Comparison of ENCODE assay signal across 8 cellular contexts in genomic region chr1:84253891-84254290, GRCh38. TPM values are rescaled to one million over a fixed set of nuclear protein-coding genes. Genes with fewer than 3 reads are reported as not detected.
DNase-seq lines count a peak whose midpoint lies in the region; ATAC-seq and TF ChIP-seq lines count a peak whose summit lies in the region.

No MANE protein-coding gene starts in this region.

- TF ChIP-seq POLR2A in prostate gland (IDR thresholded peaks at IDR 0.05), result no peak
- no peak for TF ChIP-seq POLR2A in GM18505 (IDR thresholded peaks at IDR 0.05; ENCODE audit: borderline replicate concordance, extremely low read depth, insufficient read depth, insufficient read length)

- in situ Hi-C loops in KBM-7 (cut with MboI; ENCODE audit: low pct_unique_long_range_greater_than_20kb, low sequenced_read_pairs), result loop anchor here (25.0 kb wide), 1 partner anchor 92 kb away; no protein-coding TSS in a partner anchor

- ATAC-seq in RWPE2 (ENCODE audit: low read depth) (peak; percentile 99), HG03571 (IDR thresholded peaks at IDR 0.05; ENCODE audit: unreplicated experiment) (no peak), GM18502 (IDR thresholded peaks at IDR 0.05; ENCODE audit: poor library complexity, unreplicated experiment) (no peak), GM18505 (IDR thresholded peaks at IDR 0.05; ENCODE audit: unreplicated experiment) (no peak)

- no peaks in the 10 kb centered on the region for H3K27me3 ChIP-seq in RWPE2 (ENCODE audit: insufficient read depth, poor library complexity, severe bottlenecking)
- H3K27me3 ChIP-seq in prostate gland (replicated peaks; ENCODE audit: insufficient read depth), result no peaks in the 10 kb centered on the region

- H3K4me1 ChIP-seq in RWPE2 (ENCODE audit: insufficient read depth, poor library complexity, severe bottlenecking), result peaks cover 12% of the 10 kb centered on the region
- peaks cover 3% of the 10 kb centered on the region for H3K4me1 ChIP-seq in prostate gland (replicated peaks)

- H3K9me3 ChIP-seq in RWPE2 (ENCODE audit: severe bottlenecking), result no peaks in the 10 kb centered on the region
- no peaks in the 10 kb centered on the region for H3K9me3 ChIP-seq in prostate gland

- intact Hi-C loops in prostate gland (cut with DNase I), result no loop called here

- 16% methylated on average over 4 of the region's 4 CpGs for WGBS in prostate gland

- H3K27ac ChIP-seq in RWPE2 (ENCODE audit: poor library complexity, severe bottlenecking) (peak overlapping the region; percentile 65), prostate gland (no peak overlapping the region)

- H3K36me3 ChIP-seq in RWPE2 (ENCODE audit: low read depth), result no peaks in the 10 kb centered on the region
- H3K36me3 ChIP-seq in prostate gland, result no peaks in the 10 kb centered on the region

- peak; percentile 68 for DNase-seq in GM04503 (ENCODE audit: low read depth)
- DNase-seq in RWPE2 (ENCODE audit: low spot score), result peak; percentile 71
- DNase-seq in fibroblast of the conjunctiva (ENCODE audit: low read depth), result peak; percentile 57
- DNase-seq in prostate gland (ENCODE audit: low spot score), result peak; percentile 34
- DNase-seq in KBM-7, result no peak

- TF ChIP-seq CTCF in RWPE2 (IDR thresholded peaks at IDR 0.05; ENCODE audit: poor library complexity, severe bottlenecking), result no peak
- TF ChIP-seq CTCF in prostate gland (IDR thresholded peaks at IDR 0.05), result no peak

- no peak overlapping the region for H3K4me3 ChIP-seq in RWPE2 (ENCODE audit: severe bottlenecking)
- no peak overlapping the region for H3K4me3 ChIP-seq in prostate gland

RNA-seq across cellular contexts. Expression of gene SAMD13, which starts 47.6 kb away (rescaled TPM):
- 1 to 10 TPM; 3.1 to 3.4 TPM for total RNA-seq in prostate gland
